ENCODE assay signal across 1 cellular context in genomic region chrX:19646298-19646697, GRCh38.
TF ChIP-seq lines count a peak whose summit lies in the region.

No MANE protein-coding gene starts in this region.

TF ChIP-seq in neural cell, 6 proteins besides CTCF, POLR2A, EP300 and RAD21 (continued from another document):
- TF ChIP-seq REST (IDR thresholded peaks at IDR 0.05; ENCODE audit: borderline replicate concordance) (peak; percentile 56), TAF1 (IDR thresholded peaks at IDR 0.05; ENCODE audit: low read depth) (no peak), MXI1 (conservative IDR thresholded peaks at IDR 0.05; ENCODE audit: poor library complexity, severe bottlenecking) (no peak)
